In the genomic region with DNA sequence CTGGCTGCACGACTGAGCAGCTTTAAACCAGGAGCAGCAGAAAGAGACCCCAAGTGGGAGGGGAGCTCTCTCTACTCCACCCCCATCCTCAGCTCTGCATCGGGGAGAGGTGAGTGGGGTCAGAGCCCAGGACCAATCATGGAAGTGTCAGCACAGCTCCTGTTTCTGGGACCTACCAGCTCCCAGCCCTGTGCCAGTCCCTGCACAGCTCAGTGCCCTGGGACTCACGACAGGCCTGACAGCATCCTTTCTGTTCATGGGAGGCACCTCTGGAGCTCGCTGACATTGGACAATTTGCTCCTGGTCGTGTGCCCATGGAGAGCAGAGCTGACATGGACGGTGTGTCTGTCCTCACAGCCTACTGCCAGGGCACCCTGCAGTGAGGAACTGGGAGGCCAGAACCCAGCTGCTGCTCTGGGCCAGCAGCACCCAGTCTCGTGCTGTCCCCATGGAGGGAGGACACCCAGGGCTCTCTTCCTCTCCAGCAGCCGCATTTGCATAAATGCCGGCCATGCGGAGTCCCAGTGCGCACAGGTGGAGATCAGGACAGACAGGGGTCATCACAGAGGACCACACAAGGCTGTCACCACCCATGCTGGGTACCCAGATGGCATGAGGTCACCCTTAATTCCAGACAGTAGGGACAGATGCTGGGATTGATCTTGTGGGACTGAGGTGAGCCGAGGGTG, we compare ENCODE assay signal across 14 cellular contexts. TPM values are rescaled to one million over a fixed set of nuclear protein-coding genes. Genes with fewer than 3 reads are reported as not detected.
A peak's percentile ranks its signal among the peaks of the same experiment; 100 is the strongest.
DNase-seq lines count a peak whose midpoint lies in the region; ATAC-seq and TF ChIP-seq lines count a peak whose summit lies in the region.
"Had no signal": no experiment of that assay in that cellular context is flagged by ENCODE, and none has a peak within 500 bp of the region (broad histone marks: within the 10 kb centered on the region; RNA-seq: fewer than 3 reads in every experiment).

No MANE protein-coding gene starts in this region.

- no peaks in the 10 kb centered on the region for H3K9me3 Mint-ChIP-seq in activated T-cell treated with anti-CD3 and anti-CD28 coated beads, Interleukin-2, amount 50 U/mL, for 24 hours
- H3K9me3 Mint-ChIP-seq in activated T-cell treated with anti-CD3 and anti-CD28 coated beads, Interleukin-2, amount 50 U/mL, for 72 hours, result no peaks in the 10 kb centered on the region
- H3K9me3 Mint-ChIP-seq: activated T-helper 1 cell treated with anti-CD3 and anti-CD28 coated beads, Interleukin-12 subunit alpha, Interleukin-12 subunit beta, Interleukin-2, Interleukin-4 antibody, amounts not matched to agents 30 ng/mL and 10 ng/mL and 1 ng/mL, durations not matched to agents 14 hours and 24 hours and 36 hours; stimulated activated memory B cell treated with anti-CD40 and anti-IgM and Interleukin-4, amounts not matched to agents 10 μg/mL and 1 μg/mL and 100 μg/mL, for 72 hours had no signal

- peak; percentile 48 for DNase-seq in activated T-cell treated with anti-CD3 and anti-CD28 coated beads, Interleukin-2, amount 50 U/mL, for 24 hours
- DNase-seq in activated T-cell treated with anti-CD3 and anti-CD28 coated beads, Interleukin-2, amount 50 U/mL, for 72 hours, result no peak
- DNase-seq in coronary artery (ENCODE audit: low spot score) (peak; percentile 46), sciatic nerve (ENCODE audit: low spot score) (no peak), NCI-H2107 treated with DMSO at 0.1 percent for 48 hours (lab: John Stamatoyannopoulos, UW; ENCODE audit: unreplicated experiment) (no peak), NCI-H2107 (lab: John Stamatoyannopoulos, UW) (no peak), NOMO-1 treated with dmso at 0.1 percent for 144 hours (lab: John Stamatoyannopoulos, UW; ENCODE audit: unreplicated experiment) (no peak)
- DNase-seq: NCI-H2171 treated with DMSO at 0.1 percent for 48 hours had no signal

- no peaks in the 10 kb centered on the region for H3K36me3 Mint-ChIP-seq in activated T-cell treated with anti-CD3 and anti-CD28 coated beads, Interleukin-2, amount 50 U/mL, for 24 hours (ENCODE audit: low read depth)
- no peaks in the 10 kb centered on the region for H3K36me3 Mint-ChIP-seq in activated T-cell treated with anti-CD3 and anti-CD28 coated beads, Interleukin-2, amount 50 U/mL, for 72 hours (ENCODE audit: insufficient read depth in 2 of 2)
- H3K36me3 Mint-ChIP-seq: stimulated activated memory B cell treated with anti-CD40 and anti-IgM and Interleukin-4, amounts not matched to agents 10 μg/mL and 1 μg/mL and 100 μg/mL, for 72 hours had no signal

- H3K4me3 ChIP-seq in coronary artery, result no peak overlapping the region

- ATAC-seq in activated T-cell treated with anti-CD3 and anti-CD28 coated beads, Interleukin-2, amount 50 U/mL, for 72 hours (replicated peaks in 1 of 2), result no peak
- peak; percentile 32 for ATAC-seq in sciatic nerve
- ATAC-seq: stimulated activated memory B cell treated with anti-CD40 and anti-IgM and Interleukin-4, amounts not matched to agents 10 μg/mL and 1 μg/mL and 100 μg/mL, for 72 hours had no signal

- no peaks in the 10 kb centered on the region for H3K36me3 ChIP-seq in KOPT-K1 (ENCODE audit: insufficient read depth, low read length)

- no peak overlapping the region for H3K4me3 Mint-ChIP-seq in activated T-cell treated with anti-CD3 and anti-CD28 coated beads, Interleukin-2, amount 50 U/mL, for 24 hours
- H3K4me3 Mint-ChIP-seq in activated T-cell treated with anti-CD3 and anti-CD28 coated beads, Interleukin-2, amount 50 U/mL, for 72 hours, result peak overlapping the region in 1 of 2 donors; percentile 29
- H3K4me3 Mint-ChIP-seq: activated T-helper 1 cell treated with anti-CD3 and anti-CD28 coated beads, Interleukin-12 subunit alpha, Interleukin-12 subunit beta, Interleukin-2, Interleukin-4 antibody, amounts not matched to agents 30 ng/mL and 10 ng/mL and 1 ng/mL, durations not matched to agents 14 hours and 24 hours and 36 hours; stimulated activated memory B cell treated with anti-CD40 and anti-IgM and Interleukin-4, amounts not matched to agents 10 μg/mL and 1 μg/mL and 100 μg/mL, for 72 hours had no signal

- intact Hi-C loops in sciatic nerve (cut with DNase I), result no loop called here

- H3K27ac ChIP-seq in KOPT-K1 (ENCODE audit: low read depth, low read length, poor library complexity, severe bottlenecking) (peak overlapping the region; percentile 95), coronary artery (no peak overlapping the region)
- H3K27ac ChIP-seq: parathyroid adenoma had no signal

- no peaks in the 10 kb centered on the region for H3K4me1 Mint-ChIP-seq in activated T-cell treated with anti-CD3 and anti-CD28 coated beads, Interleukin-2, amount 50 U/mL, for 24 hours (ENCODE audit: low read depth)
- H3K4me1 Mint-ChIP-seq in activated T-cell treated with anti-CD3 and anti-CD28 coated beads, Interleukin-2, amount 50 U/mL, for 72 hours (ENCODE audit: low read depth), result peaks cover 15% of the 10 kb centered on the region

- no peaks in the 10 kb centered on the region for H3K9me3 ChIP-seq in KOPT-K1 (ENCODE audit: insufficient read depth, low read length, poor library complexity, severe bottlenecking)

- no peaks in the 10 kb centered on the region for H3K27me3 Mint-ChIP-seq in activated T-cell treated with anti-CD3 and anti-CD28 coated beads, Interleukin-2, amount 50 U/mL, for 24 hours
- no peaks in the 10 kb centered on the region for H3K27me3 Mint-ChIP-seq in activated T-cell treated with anti-CD3 and anti-CD28 coated beads, Interleukin-2, amount 50 U/mL, for 72 hours (ENCODE audit: low read depth)

- no peak for TF ChIP-seq CTCF in coronary artery (IDR thresholded peaks at IDR 0.05)

- peak overlapping the region; percentile 63 for H3K27ac Mint-ChIP-seq in activated T-cell treated with anti-CD3 and anti-CD28 coated beads, Interleukin-2, amount 50 U/mL, for 24 hours
- H3K27ac Mint-ChIP-seq in activated T-cell treated with anti-CD3 and anti-CD28 coated beads, Interleukin-2, amount 50 U/mL, for 72 hours, result no peak overlapping the region
- H3K27ac Mint-ChIP-seq: stimulated activated memory B cell treated with anti-CD40 and anti-IgM and Interleukin-4, amounts not matched to agents 10 μg/mL and 1 μg/mL and 100 μg/mL, for 72 hours had no signal

RNA-seq across cellular contexts. Expression of gene MSMB, which starts 45.9 kb away (rescaled TPM):
- not detected for total RNA-seq in activated T-cell treated with anti-CD3 and anti-CD28 coated beads, Interleukin-2, amount 50 U/mL, for 72 hours
- not detected for total RNA-seq in sciatic nerve
- total RNA-seq: activated T-helper 1 cell treated with anti-CD3 and anti-CD28 coated beads, Interleukin-12 subunit alpha, Interleukin-12 subunit beta, Interleukin-2, Interleukin-4 antibody, amounts not matched to agents 30 ng/mL and 10 ng/mL and 1 ng/mL, durations not matched to agents 14 hours and 24 hours and 36 hours; Daoy; liver had no signal

Comparison
In these comparisons a context has a peak if more than half of its experiments do, and no peak if none do; other contexts are left out.
1. DNase-seq: peak in activated T-cell treated with anti-CD3 and anti-CD28 coated beads, Interleukin-2, amount 50 U/mL, for 24 hours (single experiment) and coronary artery (single experiment); none in activated T-cell treated with anti-CD3 and anti-CD28 coated beads, Interleukin-2, amount 50 U/mL, for 72 hours (0 of 2), sciatic nerve (single experiment), NCI-H2107 treated with DMSO at 0.1 percent for 48 hours (single experiment), NCI-H2107 (single experiment) and NOMO-1 treated with dmso at 0.1 percent for 144 hours (single experiment).